Comparison of ENCODE assay signal across 19 cellular contexts in genomic region chr3:126033051-126033745, GRCh38. TPM values are rescaled to one million over a fixed set of nuclear protein-coding genes. Genes with fewer than 3 reads are reported as not detected.
DNase-seq lines count a peak whose midpoint lies in the region; ATAC-seq and TF ChIP-seq lines count a peak whose summit lies in the region.
"Had no signal": no experiment of that assay in that cellular context is flagged by ENCODE, and none has a peak within 500 bp of the region (broad histone marks: within the 10 kb centered on the region; RNA-seq: fewer than 3 reads in every experiment).

No MANE protein-coding gene starts in this region.

- TF ChIP-seq CTCF in sigmoid colon (IDR thresholded peaks at IDR 0.05), result no peak

- peaks cover 0 to 26% (median 9%) of the 10 kb centered on the region in 4 donors for H3K36me3 ChIP-seq in sigmoid colon
- H3K36me3 ChIP-seq: SJCRH30 had no signal

- H3K27ac Mint-ChIP-seq in activated CD8-positive, alpha-beta memory T cell treated with anti-CD3 and anti-CD28 coated beads, Interleukin-2, amount 10 ng/mL, durations not matched to agents 7 days and 5 days, result no peak overlapping the region
- H3K27ac Mint-ChIP-seq in naive thymus-derived CD8-positive, alpha-beta T cell, result no peak overlapping the region
- H3K27ac Mint-ChIP-seq: CD8-positive, alpha-beta T cell; HFFc6 had no signal

- no peaks in the 10 kb centered on the region for H3K4me1 ChIP-seq in sigmoid colon
- H3K4me1 ChIP-seq: BLaER1, SJCRH30 had no signal

- H3K27me3 ChIP-seq in sigmoid colon, result no peaks in the 10 kb centered on the region
- H3K27me3 ChIP-seq: BLaER1, SJCRH30 had no signal

- POLR2A ChIA-PET in naive thymus-derived CD8-positive, alpha-beta T cell (lab: Charles Lee), result no interaction called here

- no peak overlapping the region for H3K4me3 Mint-ChIP-seq in activated CD8-positive, alpha-beta memory T cell treated with anti-CD3 and anti-CD28 coated beads, Interleukin-2, amount 10 ng/mL, durations not matched to agents 7 days and 5 days
- no peak overlapping the region for H3K4me3 Mint-ChIP-seq in naive thymus-derived CD8-positive, alpha-beta T cell
- H3K4me3 Mint-ChIP-seq: CD8-positive, alpha-beta T cell; HFFc6 had no signal

- DNase-seq in D341Med (ENCODE audit: low spot score), result peak; percentile 10
- DNase-seq in activated CD8-positive, alpha-beta memory T cell treated with anti-CD3 and anti-CD28 coated beads, Interleukin-2, amount 10 ng/mL, durations not matched to agents 7 days and 5 days, result peak; percentile 27
- peak; percentile 36 for DNase-seq in left lobe of liver (ENCODE audit: low spot score)
- peak; percentile 21 for DNase-seq in sigmoid colon
- DNase-seq in HCEC 1CT, result no peak
- no peak for DNase-seq in naive thymus-derived CD8-positive, alpha-beta T cell
- no peak for DNase-seq in NCI-H524 treated with DMSO at 0.1 percent for 48 hours (lab: John Stamatoyannopoulos, UW)
- DNase-seq: Calu3, HFFc6, KG1, NCI-H1694 treated with DMSO at 0.1 percent for 48 hours, NCI-H2107, NCI-H2227 treated with DMSO at 0.1 percent for 48 hours, NCI-H524, PC-9, SJCRH30 had no signal

- H3K4me3 ChIP-seq in sigmoid colon, result no peak overlapping the region
- H3K4me3 ChIP-seq: BLaER1, PC-9, SJCRH30 had no signal

- no peak for ATAC-seq in activated CD8-positive, alpha-beta memory T cell treated with anti-CD3 and anti-CD28 coated beads, Interleukin-2, amount 10 ng/mL, durations not matched to agents 7 days and 5 days
- no peak for ATAC-seq in left lobe of liver
- ATAC-seq in GM21360 (IDR thresholded peaks at IDR 0.05; ENCODE audit: unreplicated experiment), result no peak
- ATAC-seq in naive thymus-derived CD8-positive, alpha-beta T cell, result no peak
- ATAC-seq: CD8-positive, alpha-beta T cell had no signal

- no peak for TF ChIP-seq POLR2A in sigmoid colon (IDR thresholded peaks at IDR 0.05)

- no peak overlapping the region for H3K27ac ChIP-seq in sigmoid colon
- H3K27ac ChIP-seq: BLaER1, PC-9, SJCRH30 had no signal

- peaks cover 13% of the 10 kb centered on the region for H3K4me1 Mint-ChIP-seq in activated CD8-positive, alpha-beta memory T cell treated with anti-CD3 and anti-CD28 coated beads, Interleukin-2, amount 10 ng/mL, durations not matched to agents 7 days and 5 days
- H3K4me1 Mint-ChIP-seq in naive thymus-derived CD8-positive, alpha-beta T cell, result peaks cover 0 to 14% (median 0%) of the 10 kb centered on the region in 4 donors

- H3K36me3 Mint-ChIP-seq in activated CD8-positive, alpha-beta memory T cell treated with anti-CD3 and anti-CD28 coated beads, Interleukin-2, amount 10 ng/mL, durations not matched to agents 7 days and 5 days, result peaks cover 6% of the 10 kb centered on the region
- peaks cover 31 to 68% (median 63%) of the 10 kb centered on the region in 3 donors for H3K36me3 Mint-ChIP-seq in naive thymus-derived CD8-positive, alpha-beta T cell

- intact Hi-C loops in sigmoid colon (cut with DNase I), result no loop called here

- CTCF ChIA-PET in activated CD8-positive, alpha-beta memory T cell treated with anti-CD3 and anti-CD28 coated beads, Interleukin-2, amount 10 ng/mL, durations not matched to agents 7 days and 5 days (lab: Charles Lee), result interaction anchor here (1.2 kb wide), 1 partner anchor 101 kb away, joined by 3 read pairs; no protein-coding TSS in a partner anchor

- no peak for TF ChIP-seq EP300 in sigmoid colon (IDR thresholded peaks at IDR 0.05)

- peaks cover 0 to under 1% (median 0%) of the 10 kb centered on the region in 4 donors for H3K9me3 ChIP-seq in sigmoid colon
- H3K9me3 ChIP-seq: SJCRH30 had no signal

- peaks cover 3% of the 10 kb centered on the region for H3K9me3 Mint-ChIP-seq in activated CD8-positive, alpha-beta memory T cell treated with anti-CD3 and anti-CD28 coated beads, Interleukin-2, amount 10 ng/mL, durations not matched to agents 7 days and 5 days (ENCODE audit: low read depth)
- peaks cover 0 to 13% (median 6%) of the 10 kb centered on the region in 9 donors for H3K9me3 Mint-ChIP-seq in naive thymus-derived CD8-positive, alpha-beta T cell

- H3K27me3 Mint-ChIP-seq in activated CD8-positive, alpha-beta memory T cell treated with anti-CD3 and anti-CD28 coated beads, Interleukin-2, amount 10 ng/mL, durations not matched to agents 7 days and 5 days, result no peaks in the 10 kb centered on the region
- no peaks in the 10 kb centered on the region for H3K27me3 Mint-ChIP-seq in naive thymus-derived CD8-positive, alpha-beta T cell

- WGBS in sigmoid colon, 2 donors, result 94 to 99% methylated on average over 3 of the region's 3 CpGs

RNA-seq across cellular contexts. Expression of gene SLC41A3, which starts 50.7 kb away (rescaled TPM):
- total RNA-seq in activated CD8-positive, alpha-beta memory T cell treated with anti-CD3 and anti-CD28 coated beads, Interleukin-2, amount 10 ng/mL, durations not matched to agents 7 days and 5 days, result 10 to 100 TPM; 22.5 to 23.8 TPM
- total RNA-seq in left lobe of liver (15.7 TPM), sigmoid colon (10 to 100 TPM; 28.9 to 59.5 (median 42.1) TPM)
- 10 to 100 TPM in 2 of 3 donors, 1 to 10 TPM in 1; 5.1 to 27.6 (median 19.8) TPM for polyA plus RNA-seq in sigmoid colon
- total RNA-seq in naive thymus-derived CD8-positive, alpha-beta T cell, result 10 to 100 TPM; 32.8 to 34.6 TPM
- polyA plus RNA-seq in naive thymus-derived CD8-positive, alpha-beta T cell, result 10 to 100 TPM; 21.4 to 26.9 (median 24.3) TPM

Comparison
In these comparisons a context has a peak if more than half of its experiments do, and no peak if none do; other contexts are left out.
1. DNase-seq: peak in D341Med (single experiment), activated CD8-positive, alpha-beta memory T cell treated with anti-CD3 and anti-CD28 coated beads, Interleukin-2, amount 10 ng/mL, durations not matched to agents 7 days and 5 days (single experiment), left lobe of liver (single experiment) and sigmoid colon (single experiment); none in HCEC 1CT (single experiment), naive thymus-derived CD8-positive, alpha-beta T cell (0 of 10) and NCI-H524 treated with DMSO at 0.1 percent for 48 hours (single experiment).